ENCODE assay signal across 9 cellular contexts in the genomic region with DNA sequence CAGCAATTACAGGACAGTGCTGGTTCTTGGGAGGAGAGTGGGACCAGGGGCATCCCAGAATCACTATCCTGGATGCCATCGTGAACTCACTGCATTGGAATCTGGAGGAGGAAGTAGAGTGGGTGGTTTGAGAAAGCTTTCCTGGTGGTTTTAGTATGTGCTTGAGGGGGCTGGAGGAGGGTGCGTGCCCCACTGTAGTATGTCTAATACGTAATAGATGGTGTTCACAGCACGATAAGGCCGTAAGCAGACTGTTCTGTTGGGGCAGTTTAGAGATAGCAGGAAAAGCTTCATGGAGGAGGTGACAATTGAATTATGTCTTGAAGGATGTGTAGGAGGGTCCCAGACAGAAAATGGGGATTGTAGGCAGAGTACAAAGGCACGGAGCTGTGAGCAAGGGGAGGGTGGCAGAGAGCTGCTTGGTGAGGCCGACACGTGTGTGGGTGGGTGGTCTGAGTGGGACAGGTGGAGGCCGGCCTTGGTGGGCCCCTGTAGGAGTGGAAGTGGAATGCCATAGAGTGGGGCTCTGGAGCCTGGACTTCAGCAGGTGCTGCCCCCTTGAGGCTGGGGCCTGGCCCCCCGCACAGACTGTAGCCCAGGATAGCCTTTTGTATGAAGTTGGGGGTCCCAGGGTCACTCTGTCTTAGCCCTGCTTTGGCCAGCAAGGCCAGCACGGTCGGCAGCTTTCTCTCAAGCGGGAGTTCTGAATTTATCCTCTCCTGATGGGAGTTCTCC. TPM values are rescaled to one million over a fixed set of nuclear protein-coding genes. Genes with fewer than 3 reads are reported as not detected.
A peak's percentile ranks its signal among the peaks of the same experiment; 100 is the strongest.
DNase-seq lines count a peak whose midpoint lies in the region; ATAC-seq and TF ChIP-seq lines count a peak whose summit lies in the region.
"Had no signal": no experiment of that assay in that cellular context is flagged by ENCODE, and none has a peak within 500 bp of the region (broad histone marks: within the 10 kb centered on the region; RNA-seq: fewer than 3 reads in every experiment).

No MANE protein-coding gene starts in this region.

- no peak for DNase-seq in CD4-positive, alpha-beta memory T cell
- DNase-seq in choroid plexus epithelial cell (ENCODE audit: low read depth) (no peak), NCI-H187 (lab: John Stamatoyannopoulos, UW) (no peak)
- DNase-seq in naive thymus-derived CD8-positive, alpha-beta T cell = peak in 2 of 10 donors; percentile 15 to 21
- DNase-seq in stimulated activated CD4-positive, alpha-beta T cell treated with anti-CD3 and anti-CD28 coated beads, Interleukin-4, amount 100 ng/mL, for 24 hours = no peak
- DNase-seq: T-helper 1 cell had no signal

- peak overlapping the region; percentile 81 to 99 (median 94) for H3K27ac Mint-ChIP-seq in CD4-positive, alpha-beta memory T cell
- peak overlapping the region; percentile 87 to 98 (median 94) for H3K27ac Mint-ChIP-seq in naive thymus-derived CD8-positive, alpha-beta T cell

- TF ChIP-seq EP300 in Ishikawa (IDR thresholded peaks at IDR 0.05; ENCODE audit: borderline replicate concordance) = no peak

- peaks cover 39 to 61% of the 10 kb centered on the region in 2 donors for H3K36me3 Mint-ChIP-seq in CD4-positive, alpha-beta memory T cell
- H3K36me3 Mint-ChIP-seq in naive thymus-derived CD8-positive, alpha-beta T cell = peaks cover 0 to 66% (median 13%) of the 10 kb centered on the region in 3 donors

- no peaks in the 10 kb centered on the region for H3K27me3 ChIP-seq in CD4-positive, alpha-beta memory T cell (ENCODE audit: insufficient read depth, low read length)

- peak; percentile 47 for TF ChIP-seq CTCF in choroid plexus epithelial cell (conservative IDR thresholded peaks at IDR 0.05; ENCODE audit: low read depth, low read length)

- CTCF ChIA-PET in CD4-positive, alpha-beta memory T cell (lab: Charles Lee; ENCODE audit: partially characterized antibody) = interaction anchor here (0.8 to 2.8 kb wide), 16 partner anchors 13 to 165 kb away, joined by 3 to 16 read pairs (median 6); partner anchors contain the start of gene IL6R

- no peaks in the 10 kb centered on the region for H3K9me3 ChIP-seq in CD4-positive, alpha-beta memory T cell (ENCODE audit: control insufficient read depth in 1 of 2, low read length in 2 of 2)

- no peaks in the 10 kb centered on the region for H3K27me3 Mint-ChIP-seq in CD4-positive, alpha-beta memory T cell
- peaks cover 0 to 4% (median 0%) of the 10 kb centered on the region in 5 donors for H3K27me3 Mint-ChIP-seq in naive thymus-derived CD8-positive, alpha-beta T cell

- POLR2A ChIA-PET in CD4-positive, alpha-beta memory T cell (lab: Charles Lee; ENCODE audit: partially characterized antibody) = interaction anchor here (1.1 to 13.3 kb wide), 6 partner anchors 11 to 56 kb away, joined by 4 to 145 read pairs (median 7); partner anchors contain the start of gene IL6R
- POLR2A ChIA-PET in naive thymus-derived CD8-positive, alpha-beta T cell (lab: Charles Lee) = interaction anchor here (0.6 to 2.8 kb wide), 10 partner anchors 9 to 598 kb away, joined by 3 to 12 read pairs (median 5); partner anchors contain the start of genes FLAD1 and IL6R

- 0 out of 2 replicates have a peak, but pooled peaks have one; percentile 23 for TF ChIP-seq RAD21 in Ishikawa (IDR thresholded peaks at IDR 0.05; ENCODE audit: low read depth)

- H3K27ac ChIP-seq in CD4-positive, alpha-beta memory T cell (ENCODE audit: low read depth, low read length) = peak overlapping the region; percentile 47

- H3K4me3 Mint-ChIP-seq in CD4-positive, alpha-beta memory T cell = peak overlapping the region; percentile 32 to 87 (median 76)
- H3K4me3 Mint-ChIP-seq in naive thymus-derived CD8-positive, alpha-beta T cell = peak overlapping the region; percentile 62 to 80 (median 73)

- H3K36me3 ChIP-seq in CD4-positive, alpha-beta memory T cell (ENCODE audit: insufficient read depth, low read length) = peaks cover 26% of the 10 kb centered on the region

- peaks cover 0 to 2% (median 0%) of the 10 kb centered on the region in 8 donors for H3K9me3 Mint-ChIP-seq in CD4-positive, alpha-beta memory T cell
- H3K9me3 Mint-ChIP-seq in naive thymus-derived CD8-positive, alpha-beta T cell = no peaks in the 10 kb centered on the region

- H3K4me1 ChIP-seq in CD4-positive, alpha-beta memory T cell (ENCODE audit: insufficient read depth, low read length) = peaks cover 69% of the 10 kb centered on the region

- peak; percentile 28 to 50 for ATAC-seq in naive thymus-derived CD8-positive, alpha-beta T cell
- no peak for ATAC-seq in GM21447 (IDR thresholded peaks at IDR 0.05; ENCODE audit: unreplicated experiment)
- ATAC-seq in HG02610 (IDR thresholded peaks at IDR 0.05; ENCODE audit: unreplicated experiment) = no peak

- intact Hi-C loops in CD4-positive, alpha-beta memory T cell (cut with micrococcal nuclease) = loop anchor here (1.0 to 2.0 kb wide), 2 partner anchors 37 kb away; partner anchors contain the start of gene IL6R

- H3K4me3 ChIP-seq in CD4-positive, alpha-beta memory T cell (ENCODE audit: low read length in 2 of 2) = no peak overlapping the region
- no peak overlapping the region for H3K4me3 ChIP-seq in choroid plexus epithelial cell (ENCODE audit: low read depth, low read length)

- H3K4me1 Mint-ChIP-seq in CD4-positive, alpha-beta memory T cell = peaks cover 47 to 75% (median 64%) of the 10 kb centered on the region in 4 donors
- peaks cover 40 to 70% (median 65%) of the 10 kb centered on the region in 4 donors for H3K4me1 Mint-ChIP-seq in naive thymus-derived CD8-positive, alpha-beta T cell

TF ChIP-seq in Ishikawa, 13 proteins besides CTCF, POLR2A, EP300 and RAD21:
- no peak for TF ChIP-seq ZBTB7A (IDR thresholded peaks at IDR 0.05; ENCODE audit: low read depth)

RNA-seq across cellular contexts. Expression of gene IL6R, which starts 37.0 kb away (rescaled TPM):
- 100 to 1,000 TPM; 101 to 106 TPM for total RNA-seq in CD4-positive, alpha-beta memory T cell
- polyA plus RNA-seq in CD4-positive, alpha-beta memory T cell = 10 to 100 TPM; 54.6 to 73.0 TPM
- total RNA-seq in naive thymus-derived CD8-positive, alpha-beta T cell = 10 to 100 TPM; 44.4 to 49.9 TPM
- 10 to 100 TPM; 20.1 to 44.1 (median 28.4) TPM for polyA plus RNA-seq in naive thymus-derived CD8-positive, alpha-beta T cell

RNA-seq across cellular contexts. Expression of gene TDRD10, which starts 59.8 kb away (rescaled TPM):
- not detected for total RNA-seq in CD4-positive, alpha-beta memory T cell
- polyA plus RNA-seq in CD4-positive, alpha-beta memory T cell = not detected
- total RNA-seq in naive thymus-derived CD8-positive, alpha-beta T cell = not detected
- not detected for polyA plus RNA-seq in naive thymus-derived CD8-positive, alpha-beta T cell

Comparison
In these comparisons a context has a peak if more than half of its experiments do, and no peak if none do; other contexts are left out.
1. ATAC-seq: peak in naive thymus-derived CD8-positive, alpha-beta T cell (2 of 2); none in GM21447 (single experiment) and HG02610 (single experiment).